24 cellular contexts compared by ENCODE assay signal in genomic region chr2:134304726-134305509, GRCh38. TPM values are rescaled to one million over a fixed set of nuclear protein-coding genes. Genes with fewer than 3 reads are reported as not detected.
DNase-seq lines count a peak whose midpoint lies in the region; ATAC-seq and TF ChIP-seq lines count a peak whose summit lies in the region.
"Had no signal": no experiment of that assay in that cellular context is flagged by ENCODE, and none has a peak within 500 bp of the region (broad histone marks: within the 10 kb centered on the region; RNA-seq: fewer than 3 reads in every experiment).

No MANE protein-coding gene starts in this region.

- peak overlapping the region; percentile 22 for H3K27ac ChIP-seq in CD4-positive, alpha-beta memory T cell (ENCODE audit: low read depth, low read length)
- H3K27ac ChIP-seq: SK-N-MC, tibial nerve had no signal

- peak; percentile 66 to 78 for ATAC-seq in naive thymus-derived CD8-positive, alpha-beta T cell
- ATAC-seq: left cardiac atrium; stimulated activated naive CD8-positive, alpha-beta T cell treated with anti-CD3 and anti-CD28 coated beads, Interleukin-15, Interleukin-2, amounts not matched to agents 100 U/mL and 50 U/mL, for 24 hours had no signal

- peak overlapping the region; percentile 65 to 93 (median 88) for H3K27ac Mint-ChIP-seq in CD4-positive, alpha-beta memory T cell
- peak overlapping the region in 7 of 10 donors; percentile 64 to 84 (median 76) for H3K27ac Mint-ChIP-seq in naive thymus-derived CD8-positive, alpha-beta T cell
- no peak overlapping the region for H3K27ac Mint-ChIP-seq in MCF 10A (ENCODE audit: low read depth, unreplicated experiment)
- H3K27ac Mint-ChIP-seq: nephron; progenitor cell of endocrine pancreas; T-helper 2 cell treated with Interferon-gamma antibody and Interleukin-4, amounts not matched to agents 5 μg/mL and 100 μg/mL, for 36 hours had no signal

- POLR2A ChIA-PET in CD4-positive, alpha-beta memory T cell (lab: Charles Lee; ENCODE audit: partially characterized antibody) = interaction anchor here (1.0 to 1.6 kb wide), 3 partner anchors 11 to 18 kb away, joined by 3 to 4 read pairs (median 4); no protein-coding TSS in a partner anchor
- POLR2A ChIA-PET in naive thymus-derived CD8-positive, alpha-beta T cell (lab: Charles Lee) = no interaction called here
- POLR2A ChIA-PET in MCF 10A (lab: Yijun Ruan, JAX) = interaction anchor here (0.7 kb wide), 1 partner anchor 12 kb away, joined by 5 read pairs; no protein-coding TSS in a partner anchor

- CTCF ChIA-PET in CD4-positive, alpha-beta memory T cell (lab: Charles Lee; ENCODE audit: partially characterized antibody) = interaction anchor here (0.9 to 2.9 kb wide), 8 partner anchors 9 to 77 kb away, joined by 3 to 7 read pairs (median 3); no protein-coding TSS in a partner anchor
- CTCF ChIA-PET in MCF 10A (lab: Yijun Ruan, JAX) = interaction anchor here (1.0 to 1.2 kb wide), 3 partner anchors 15 to 464 kb away, joined by 3 to 5 read pairs (median 3); no protein-coding TSS in a partner anchor

- no peaks in the 10 kb centered on the region for H3K27me3 Mint-ChIP-seq in CD4-positive, alpha-beta memory T cell
- no peaks in the 10 kb centered on the region for H3K27me3 Mint-ChIP-seq in naive thymus-derived CD8-positive, alpha-beta T cell
- H3K27me3 Mint-ChIP-seq in MCF 10A (ENCODE audit: insufficient read depth, unreplicated experiment) = no peaks in the 10 kb centered on the region
- H3K27me3 Mint-ChIP-seq: progenitor cell of endocrine pancreas had no signal

- H3K36me3 ChIP-seq in CD4-positive, alpha-beta memory T cell (ENCODE audit: insufficient read depth, low read length) = no peaks in the 10 kb centered on the region
- H3K36me3 ChIP-seq: tibial nerve had no signal

- H3K4me3 Mint-ChIP-seq in CD4-positive, alpha-beta memory T cell = peak overlapping the region; percentile 36 to 74 (median 51)
- H3K4me3 Mint-ChIP-seq in naive thymus-derived CD8-positive, alpha-beta T cell = peak overlapping the region; percentile 7 to 74 (median 55)
- no peak overlapping the region for H3K4me3 Mint-ChIP-seq in MCF 10A (ENCODE audit: unreplicated experiment)
- H3K4me3 Mint-ChIP-seq: nephron; T-helper 2 cell treated with Interferon-gamma antibody and Interleukin-4, amounts not matched to agents 5 μg/mL and 100 μg/mL, for 36 hours had no signal

- no peaks in the 10 kb centered on the region for H3K9me3 ChIP-seq in CD4-positive, alpha-beta memory T cell (ENCODE audit: control insufficient read depth in 1 of 2, low read length in 2 of 2)

- no peak for TF ChIP-seq CTCF in MCF 10A (IDR thresholded peaks at IDR 0.05; ENCODE audit: unreplicated experiment)

- no peaks in the 10 kb centered on the region for H3K27me3 ChIP-seq in CD4-positive, alpha-beta memory T cell (ENCODE audit: insufficient read depth, low read length)
- H3K27me3 ChIP-seq: tibial nerve had no signal

- H3K36me3 Mint-ChIP-seq in CD4-positive, alpha-beta memory T cell = peaks cover 5 to 24% of the 10 kb centered on the region in 2 donors
- H3K36me3 Mint-ChIP-seq in naive thymus-derived CD8-positive, alpha-beta T cell = peaks cover 0 to 17% (median 10%) of the 10 kb centered on the region in 3 donors
- peaks cover 4% of the 10 kb centered on the region for H3K36me3 Mint-ChIP-seq in MCF 10A (ENCODE audit: insufficient read depth, unreplicated experiment)

- H3K4me3 ChIP-seq in CD4-positive, alpha-beta memory T cell (ENCODE audit: low read length in 2 of 2) = no peak overlapping the region
- H3K4me3 ChIP-seq: SK-N-MC, tibial nerve had no signal

- peaks cover 0 to 4% (median under 1%) of the 10 kb centered on the region in 8 donors for H3K9me3 Mint-ChIP-seq in CD4-positive, alpha-beta memory T cell
- H3K9me3 Mint-ChIP-seq in naive thymus-derived CD8-positive, alpha-beta T cell = peaks cover 0 to 7% (median 0%) of the 10 kb centered on the region in 9 donors
- H3K9me3 Mint-ChIP-seq in MCF 10A (ENCODE audit: unreplicated experiment) = no peaks in the 10 kb centered on the region
- H3K9me3 Mint-ChIP-seq: nephron had no signal

- no TSS peak for BruUV-seq in MCF 10A (replicated peaks; lab: Mats Ljungman, UMichigan)

- DNase-seq in CD4-positive, alpha-beta memory T cell = peak in 3 of 5 donors; percentile 24 to 43 (median 25)
- peak; percentile 21 for DNase-seq in DMS79 treated with DMSO at 0.1 percent for 48 hours (lab: John Stamatoyannopoulos, UW)
- DNase-seq in central memory CD4-positive, alpha-beta T cell = peak; percentile 28
- peak in 1 of 10 donors; percentile 12 for DNase-seq in naive thymus-derived CD8-positive, alpha-beta T cell
- DNase-seq in MCF 10A (ENCODE audit: unreplicated experiment) = no peak
- DNase-seq in HuH-7.5 (ENCODE audit: low spot score) = no peak
- no peak for DNase-seq in germinal center (ENCODE audit: low spot score)
- DNase-seq: activated effector memory CD4-positive, alpha-beta T cell treated with Interleukin-2 at 50 U/mL for 16 hours; amygdala; EL; glutamatergic neuron; HCEC 1CT; Kasumi-1; left cardiac atrium; mesendoderm; NCI-H1048; NCI-H510A treated with DMSO at 0.1 percent for 48 hours; RPMI8226; stimulated activated naive CD8-positive, alpha-beta T cell treated with anti-CD3 and anti-CD28 coated beads, Interleukin-15, Interleukin-2, amounts not matched to agents 100 U/mL and 50 U/mL, for 24 hours had no signal

- peaks cover 55 to 84% (median 70%) of the 10 kb centered on the region in 4 donors for H3K4me1 Mint-ChIP-seq in CD4-positive, alpha-beta memory T cell
- H3K4me1 Mint-ChIP-seq in naive thymus-derived CD8-positive, alpha-beta T cell = peaks cover 25 to 81% (median 41%) of the 10 kb centered on the region in 4 donors
- peaks cover 14% of the 10 kb centered on the region for H3K4me1 Mint-ChIP-seq in MCF 10A (ENCODE audit: insufficient read depth, unreplicated experiment)

- intact Hi-C loops in CD4-positive, alpha-beta memory T cell (cut with micrococcal nuclease) = no loop called here
- intact Hi-C loops in MCF 10A (cut with micrococcal nuclease) = no loop called here

- H3K4me1 ChIP-seq in CD4-positive, alpha-beta memory T cell (ENCODE audit: insufficient read depth, low read length) = peaks cover 51% of the 10 kb centered on the region

RNA-seq across cellular contexts. Expression of gene MGAT5, which starts 51.0 kb away (rescaled TPM):
- 10 to 100 TPM; 78.1 to 81.3 TPM for total RNA-seq in CD4-positive, alpha-beta memory T cell
- 10 to 100 TPM in 1 of 2 donors, 1 to 10 TPM in 1; 4.4 to 17.9 TPM for polyA plus RNA-seq in CD4-positive, alpha-beta memory T cell
- total RNA-seq in naive thymus-derived CD8-positive, alpha-beta T cell = 10 to 100 TPM; 54.6 to 61.1 TPM
- polyA plus RNA-seq in naive thymus-derived CD8-positive, alpha-beta T cell = 1 to 10 TPM; 3.6 to 5.8 (median 5.6) TPM
- total RNA-seq in MCF 10A (2022) = 22.2 and 32.3 TPM in 2 replicates

Comparison
In these comparisons a context has a peak if more than half of its experiments do, and no peak if none do; other contexts are left out.
1. DNase-seq: peak in CD4-positive, alpha-beta memory T cell (3 of 5), DMS79 treated with DMSO at 0.1 percent for 48 hours (single experiment) and central memory CD4-positive, alpha-beta T cell (single experiment); none in MCF 10A (single experiment), HuH-7.5 (single experiment) and germinal center (single experiment).